In genomic region chr5:139663752-139664151, GRCh38 we compare ENCODE assay signal across 17 cellular contexts. TPM values are rescaled to one million over a fixed set of nuclear protein-coding genes. Genes with fewer than 3 reads are reported as not detected.
DNase-seq lines count a peak whose midpoint lies in the region; ATAC-seq, FAIRE-seq and TF ChIP-seq lines count a peak whose summit lies in the region.
"Had no signal": no experiment of that assay in that cellular context is flagged by ENCODE, and none has a peak within 500 bp of the region (broad histone marks: within the 10 kb centered on the region; RNA-seq: fewer than 3 reads in every experiment).

No MANE protein-coding gene starts in this region.

- no peak overlapping the region for H3K18ac ChIP-seq in H1 (ENCODE audit: extremely low read depth, low read length)

- no peak for FAIRE-seq in H1 (lab: Jason Lieb, UNC)
- FAIRE-seq: islet of Langerhans had no signal

- H3K79me2 ChIP-seq in OCI-LY1 (ENCODE audit: insufficient read depth, low read length), result peaks cover 29% of the 10 kb centered on the region
- peaks cover 11 to 96% of the 10 kb centered on the region in 2 experiments; a peak in 3 of 4 replicates for H3K79me2 ChIP-seq in H1 (ENCODE audit: control insufficient read depth in 1 of 2, insufficient read depth in 2 of 2, low read length in 2 of 2)

- POLR2A ChIA-PET in H1 (lab: Charles Lee; ENCODE audit: partially characterized antibody), result interaction anchor here (0.8 to 2.0 kb wide), 5 partner anchors 9 to 30 kb away, joined by 3 to 7 read pairs (median 4); no protein-coding TSS in a partner anchor

- H3K4me1 Mint-ChIP-seq in activated naive CD8-positive, alpha-beta T cell treated with anti-CD3 and anti-CD28 coated beads, Interleukin-2, amount 50 U/mL, for 24 hours, result peaks cover 58% of the 10 kb centered on the region

- H4K20me1 ChIP-seq in BLaER1 (peaks cover 88% of the 10 kb centered on the region), OCI-LY1 (ENCODE audit: insufficient read depth, low read length) (no peaks in the 10 kb centered on the region), H1 (replicated peaks in 1 of 2; ENCODE audit: control insufficient read depth in 1 of 2, insufficient read depth in 2 of 2, low read length in 2 of 2) (peaks cover 66 to 77% of the 10 kb centered on the region in 2 experiments)

- H3K27ac ChIP-seq in BLaER1 (peak overlapping the region; percentile 99; the same call in 1 of the 2 replicates), OCI-LY1 (ENCODE audit: low read depth, low read length, poor library complexity, severe bottlenecking) (peak overlapping the region; percentile 97), H1 (ENCODE audit: low read depth, low read length) (no peak overlapping the region), psoas muscle (peak overlapping the region; percentile 98)

- no peak overlapping the region for H3K56ac ChIP-seq in H1 (replicated peaks; ENCODE audit: insufficient read length, low read depth, low read length)

- H3K36me3 ChIP-seq in BLaER1 (peaks cover 6% of the 10 kb centered on the region; the same call in 1 of the 2 replicates), OCI-LY1 (ENCODE audit: insufficient read depth, low read length) (peaks cover 13% of the 10 kb centered on the region; the same call in 1 of the 2 replicates), H1 (ENCODE audit: control insufficient read depth in 2 of 4, insufficient read depth in 4 of 4, low read length in 3 of 4) (no peaks in the 10 kb centered on the region), psoas muscle (ENCODE audit: insufficient read depth in 1 of 2, low read depth in 1 of 2) (no peaks in the 10 kb centered on the region)

- no peak overlapping the region for H3K23ac ChIP-seq in H1 (ENCODE audit: insufficient read length)

- peaks cover 24% of the 10 kb centered on the region for H3K79me1 ChIP-seq in H1 (ENCODE audit: low read depth, low read length)

- H4K91ac ChIP-seq in H1 (replicated peaks; ENCODE audit: insufficient read length, low read length), result no peak overlapping the region

- TF ChIP-seq CTCF in OCI-LY1 (IDR thresholded peaks at IDR 0.05; ENCODE audit: low read length) (no peak), H1 (IDR thresholded peaks at IDR 0.05; ENCODE audit: control extremely low read depth in 1 of 3, insufficient read depth in 1 of 3, low read depth in 1 of 3, low read length in 3 of 3) (no peak), psoas muscle (IDR thresholded peaks at IDR 0.05) (no peak)

- H3K14ac ChIP-seq in H1 (ENCODE audit: insufficient read length), result no peak overlapping the region

- H3F3A ChIP-seq in OCI-LY1 (ENCODE audit: insufficient read depth, low read length), result no peaks in the 10 kb centered on the region

- no peak overlapping the region for H2AK5ac ChIP-seq in H1 (ENCODE audit: low read depth, low read length)

- H3K4me3 ChIP-seq in BLaER1 (no peak overlapping the region), OCI-LY1 (ENCODE audit: low read depth, low read length, poor library complexity, severe bottlenecking) (no peak overlapping the region), H1 (ENCODE audit: extremely low read depth in 1 of 4, insufficient read depth in 2 of 4, low read depth in 3 of 4, low read length in 4 of 4) (no peak overlapping the region), psoas muscle (no peak overlapping the region)

- no peak overlapping the region for H3K4ac ChIP-seq in H1 (replicated peaks; ENCODE audit: insufficient read length, low read depth, low read length)

- H3K27ac Mint-ChIP-seq in activated naive CD8-positive, alpha-beta T cell treated with anti-CD3 and anti-CD28 coated beads, Interleukin-2, amount 50 U/mL, for 24 hours, result no peak overlapping the region
- H3K27ac Mint-ChIP-seq: T-cell had no signal

- DNase-seq in H1 (ENCODE audit: low read depth in 1 of 2, low spot score in 2 of 2) (no peak), psoas muscle (no peak), SHP77 (lab: John Stamatoyannopoulos, UW) (no peak)
- no peak for DNase-seq in activated naive CD8-positive, alpha-beta T cell treated with anti-CD3 and anti-CD28 coated beads, Interleukin-2, amount 50 U/mL, for 24 hours
- DNase-seq: activated naive CD4-positive, alpha-beta T cell; NCI-H1417 treated with DMSO at 0.1 percent for 48 hours; NCI-H446 treated with DMSO at 0.1 percent for 48 hours; OCI-M1; retina; stimulated activated naive CD4-positive, alpha-beta T cell treated with Interleukin-2 at 50 U/mL for 16 hours had no signal

- peak overlapping the region; percentile 37; the same call in 1 of the 2 replicates for H2BK5ac ChIP-seq in H1 (ENCODE audit: low read depth, low read length)

- no peak overlapping the region for H2BK20ac ChIP-seq in H1 (ENCODE audit: low read length)

- no peaks in the 10 kb centered on the region; the same call in none of the 2 replicates for H3K23me2 ChIP-seq in H1 (ENCODE audit: low read depth, low read length)

- H4K5ac ChIP-seq in H1 (ENCODE audit: insufficient read length, low read depth, low read length), result no peak overlapping the region

- no peaks in the 10 kb centered on the region for H3K9me3 Mint-ChIP-seq in activated naive CD8-positive, alpha-beta T cell treated with anti-CD3 and anti-CD28 coated beads, Interleukin-2, amount 50 U/mL, for 24 hours
- H3K9me3 Mint-ChIP-seq: T-cell had no signal

- no peak for TF ChIP-seq EP300 in H1 (IDR thresholded peaks at IDR 0.05; ENCODE audit: borderline replicate concordance in 1 of 2, low read depth in 2 of 2, low read length in 2 of 2)

- no peak for TF ChIP-seq POLR2A in H1 (IDR thresholded peaks at IDR 0.05; ENCODE audit: control extremely low read depth in 1 of 2, low read depth in 2 of 2, low read length in 2 of 2)

- no peaks in the 10 kb centered on the region for H3K27me3 Mint-ChIP-seq in activated naive CD8-positive, alpha-beta T cell treated with anti-CD3 and anti-CD28 coated beads, Interleukin-2, amount 50 U/mL, for 24 hours

- H3K4me1 ChIP-seq in BLaER1, result peaks cover 99% of the 10 kb centered on the region
- H3K4me1 ChIP-seq in OCI-LY1 (ENCODE audit: insufficient read depth, low read length, severe bottlenecking), result peaks cover 99% of the 10 kb centered on the region
- H3K4me1 ChIP-seq in H1 (replicated peaks in 1 of 4; ENCODE audit: control insufficient read depth in 3 of 4, insufficient read depth in 4 of 4, low read length in 3 of 4), result peaks cover 6 to 59% (median 48%) of the 10 kb centered on the region in 4 experiments
- H3K4me1 ChIP-seq in psoas muscle, result peaks cover 96% of the 10 kb centered on the region

- H3K9ac ChIP-seq in BLaER1, result peak overlapping the region; percentile 94; the same call in 1 of the 2 replicates
- H3K9ac ChIP-seq in OCI-LY1 (ENCODE audit: low read length), result no peak overlapping the region; the same call in 1 of the 2 replicates
- H3K9ac ChIP-seq in H1 (replicated peaks in 1 of 4; ENCODE audit: extremely low read depth in 1 of 4, low read depth in 3 of 4, low read length in 3 of 4), result no peak overlapping the region

- H2BK120ac ChIP-seq in H1 (replicated peaks; ENCODE audit: low read depth, low read length), result no peak overlapping the region

- H2AFZ ChIP-seq in OCI-LY1 (ENCODE audit: low read length) (no peak overlapping the region), H1 (ENCODE audit: low read length) (no peak overlapping the region)

- H3K27me3 ChIP-seq in BLaER1 (no peaks in the 10 kb centered on the region), OCI-LY1 (ENCODE audit: insufficient read depth, low read length) (no peaks in the 10 kb centered on the region), H1 (replicated peaks in 1 of 4; ENCODE audit: control insufficient read depth in 3 of 4, extremely low read depth in 1 of 4, insufficient read depth in 3 of 4, low read length in 3 of 4) (no peaks in the 10 kb centered on the region), psoas muscle (ENCODE audit: insufficient read depth in 3 of 3, low read length in 2 of 3) (no peaks in the 10 kb centered on the region)

- CTCF ChIA-PET in H1 (lab: Charles Lee; ENCODE audit: partially characterized antibody), result interaction anchor here (0.7 to 17.2 kb wide), 6 partner anchors 11 to 199 kb away, joined by 3 to 171 read pairs (median 14); no protein-coding TSS in a partner anchor

- no peak overlapping the region for H4K8ac ChIP-seq in H1 (ENCODE audit: extremely low read depth, insufficient read depth, low read length)

- ATAC-seq in psoas muscle (no peak), HG02840 (IDR thresholded peaks at IDR 0.05; ENCODE audit: low FRiP score, unreplicated experiment) (no peak), HG02852 (IDR thresholded peaks at IDR 0.05; ENCODE audit: unreplicated experiment) (no peak)
- no peak for ATAC-seq in activated naive CD8-positive, alpha-beta T cell treated with anti-CD3 and anti-CD28 coated beads, Interleukin-2, amount 50 U/mL, for 24 hours
- ATAC-seq: activated CD4-positive, CD25-positive, alpha-beta regulatory T cell treated with anti-CD3 and anti-CD28 coated beads, Interleukin-2, amount 50 U/mL, for 24 hours; T-cell had no signal

- H3K4me2 ChIP-seq in BLaER1 (peak overlapping the region; percentile 93), OCI-LY1 (ENCODE audit: low read length) (peak overlapping the region; percentile 7; the same call in 1 of the 2 replicates), H1 (ENCODE audit: insufficient read depth in 1 of 2, low read depth in 2 of 2, low read length in 2 of 2) (no peak overlapping the region)

- no peaks in the 10 kb centered on the region for H3K9me2 ChIP-seq in OCI-LY1 (ENCODE audit: low read depth, low read length)

- H2BK12ac ChIP-seq in H1 (ENCODE audit: low read depth, low read length), result no peak overlapping the region

- no peaks in the 10 kb centered on the region for H3K36me3 Mint-ChIP-seq in activated naive CD8-positive, alpha-beta T cell treated with anti-CD3 and anti-CD28 coated beads, Interleukin-2, amount 50 U/mL, for 24 hours (ENCODE audit: low read depth)
- H3K36me3 Mint-ChIP-seq: T-cell had no signal

- intact Hi-C loops in psoas muscle (cut with DNase I), result no loop called here

- H2BK15ac ChIP-seq in H1 (ENCODE audit: low read length), result no peak overlapping the region

- no peak for TF ChIP-seq RAD21 in H1 (IDR thresholded peaks at IDR 0.05 in 1 of 2, conservative IDR thresholded peaks at IDR 0.05 in 1 of 2; ENCODE audit: low read depth in 2 of 2, low read length in 2 of 2)

- no peak overlapping the region for H3K4me3 Mint-ChIP-seq in activated naive CD8-positive, alpha-beta T cell treated with anti-CD3 and anti-CD28 coated beads, Interleukin-2, amount 50 U/mL, for 24 hours
- H3K4me3 Mint-ChIP-seq: T-cell had no signal

- WGBS in H1 (ENCODE audit: extremely low coverage in 1 of 2, insufficient coverage in 1 of 2, insufficient read length in 1 of 2, insufficient replicate concordance in 2 of 2, low coverage in 1 of 2, low lambda C conversion rate in 2 of 2, missing lambda C conversion rate in 1 of 2), 2 experiments, result 98% methylated on average over 5 of the region's 5 CpGs; no CpG with 5 or more reads in 1 of the 2 experiments
- 69 to 79% (median 77%) methylated on average over 5 of the region's 5 CpGs for WGBS in psoas muscle, 3 donors

- H3K9me3 ChIP-seq in BLaER1 (no peaks in the 10 kb centered on the region), OCI-LY1 (ENCODE audit: low read length) (no peaks in the 10 kb centered on the region), H1 (ENCODE audit: insufficient read depth in 2 of 2, low read depth in 1 of 2, low read length in 1 of 2) (no peaks in the 10 kb centered on the region), psoas muscle (no peaks in the 10 kb centered on the region)

RNA-seq across cellular contexts. Expression of gene CXXC5, which starts 15.6 kb away (rescaled TPM):
- total RNA-seq in H1 (2021; fragmentation: NEBNext Ultra II Directional; extraction: Animal tissue kit (Norgen Biotek cat#: 25700)), result 74.0 and 78.3 TPM in 2 replicates
- polyA plus RNA-seq in H1 (2011; rRNA removed), result 61.4 and 83.5 TPM in 2 replicates
- polyA plus RNA-seq in H1 (2011; cell fraction: cytosol; rRNA removed), result 68.8 TPM
- 52.7 TPM for polyA plus RNA-seq in H1 (2011; cell fraction: nucleus; rRNA removed)
- polyA plus RNA-seq in H1 (2012, experiment 1 of 2), result 35.6 to 47.4 TPM (median 43.3 TPM) in 4 replicates
- polyA plus RNA-seq in H1 (2012, experiment 2 of 2), result 56.6 TPM
- 62.3 TPM for polyA plus RNA-seq in H1 (2013, experiment 1 of 2)
- 67.3 TPM for polyA plus RNA-seq in H1 (2013, experiment 2 of 2)
- 25.6 and 39.8 TPM in 2 replicates for polyA minus RNA-seq in H1 (2011; rRNA and poly(A)+ RNA removed)
- 50.7 TPM for polyA minus RNA-seq in H1 (2011; cell fraction: cytosol; rRNA and poly(A)+ RNA removed)
- 39.2 TPM for polyA minus RNA-seq in H1 (2011; cell fraction: nucleus; rRNA and poly(A)+ RNA removed)
- 10 to 100 TPM; 31.9 to 88.3 (median 48.5) TPM for total RNA-seq in psoas muscle
- polyA plus RNA-seq in psoas muscle, result 10 to 100 TPM; 24.5 to 48.5 (median 27.0) TPM

Comparison
In these comparisons a context has a peak if more than half of its experiments do, and no peak if none do; other contexts are left out.
1. H3K4me2 ChIP-seq: peak in BLaER1 (single experiment) and OCI-LY1 (single experiment); none in H1 (0 of 2).